ENCODE assay signal across 12 cellular contexts in genomic region chr4:89197920-89198319, GRCh38.
DNase-seq lines count a peak whose midpoint lies in the region; TF ChIP-seq lines count a peak whose summit lies in the region.
"Had no signal": no experiment of that assay in that cellular context is flagged by ENCODE, and none has a peak within 500 bp of the region (broad histone marks: within the 10 kb centered on the region; RNA-seq: fewer than 3 reads in every experiment).

No MANE protein-coding gene starts in this region.

- H3K9me3 ChIP-seq in endodermal cell (ENCODE audit: control insufficient read depth, low read length) (no peaks in the 10 kb centered on the region), OCI-LY7 (ENCODE audit: low read length) (no peaks in the 10 kb centered on the region)
- H3K9me3 ChIP-seq: HAP-1 had no signal

- H3K9me3 Mint-ChIP-seq in endodermal cell = peaks cover 15% of the 10 kb centered on the region
- H3K9me3 Mint-ChIP-seq in progenitor cell of endocrine pancreas (ENCODE audit: low read depth) = peaks cover 13% of the 10 kb centered on the region
- H3K9me3 Mint-ChIP-seq: CD8-positive, alpha-beta memory T cell had no signal

- no peak overlapping the region for H2AFZ ChIP-seq in OCI-LY7 (ENCODE audit: low read length)

- H3K27me3 ChIP-seq in endodermal cell (ENCODE audit: control insufficient read depth, insufficient read depth, low read length, poor library complexity, severe bottlenecking) = no peaks in the 10 kb centered on the region

- H3K4me2 ChIP-seq in OCI-LY7 (ENCODE audit: low read length) = no peak overlapping the region

- WGBS in endodermal cell (ENCODE audit: insufficient coverage in 1 of 2, insufficient read length in 1 of 2), 2 experiments = 64 to 76% methylated on average over 2 of the region's 2 CpGs

- no peaks in the 10 kb centered on the region for H3K79me2 ChIP-seq in OCI-LY7 (ENCODE audit: insufficient read depth, low read depth, low read length)

- in situ Hi-C loops in GM13976 (cut with MboI; ENCODE audit: low sequenced_read_pairs, unreplicated experiment) = no loop called here

- H3K27ac ChIP-seq in endodermal cell (ENCODE audit: low read depth, low read length) = no peak overlapping the region
- no peak overlapping the region for H3K27ac ChIP-seq in OCI-LY7 (ENCODE audit: low read depth, low read length, poor library complexity, severe bottlenecking)
- H3K27ac ChIP-seq in substantia nigra (ENCODE audit: low read depth, low read length, poor library complexity, severe bottlenecking) = no peak overlapping the region

- POLR2A ChIA-PET in OCI-LY7 (lab: Charles Lee) = no interaction called here

- no peak for TF ChIP-seq CTCF in endodermal cell (conservative IDR thresholded peaks at IDR 0.05)
- no peak for TF ChIP-seq CTCF in progenitor cell of endocrine pancreas (IDR thresholded peaks at IDR 0.05; ENCODE audit: unreplicated experiment)
- TF ChIP-seq CTCF in GM13976 (IDR thresholded peaks at IDR 0.05; ENCODE audit: borderline replicate concordance, control extremely low read depth, extremely low read depth, insufficient read depth, missing control alignments) = no peak
- TF ChIP-seq CTCF in OCI-LY7 (conservative IDR thresholded peaks at IDR 0.05; ENCODE audit: low read length) = no peak

- CTCF ChIA-PET in OCI-LY7 (lab: Charles Lee; ENCODE audit: unreplicated experiment) = no interaction called here

- H3K9ac ChIP-seq in endodermal cell (ENCODE audit: extremely low read depth, low read length, poor library complexity, severe bottlenecking) = no peak overlapping the region

- no peaks in the 10 kb centered on the region for H4K20me1 ChIP-seq in OCI-LY7 (ENCODE audit: insufficient read depth, low read length)

- peaks cover 2% of the 10 kb centered on the region for H3K36me3 Mint-ChIP-seq in endodermal cell (ENCODE audit: low read depth)
- H3K36me3 Mint-ChIP-seq in progenitor cell of endocrine pancreas (ENCODE audit: insufficient read depth) = peaks cover 7% of the 10 kb centered on the region
- H3K36me3 Mint-ChIP-seq: CD14-positive monocyte had no signal

- DNase-seq in NCI-H82 (lab: John Stamatoyannopoulos, UW) (peak; percentile 81), endodermal cell (no peak), progenitor cell of endocrine pancreas (ENCODE audit: low spot score, unreplicated experiment) (no peak), GM13976 (ENCODE audit: low spot score) (no peak), OCI-LY7 (ENCODE audit: low spot score) (no peak), substantia nigra (lab: John Stamatoyannopoulos, UW) (no peak)
- DNase-seq: CD8-positive, alpha-beta memory T cell; DMS 273 treated with DMSO at 0.1 percent for 48 hours; GOT3 had no signal

- BruUV-seq in OCI-LY7 (replicated peaks; lab: Mats Ljungman, UMichigan) = no TSS peak

- no peaks in the 10 kb centered on the region for H3K27me3 Mint-ChIP-seq in endodermal cell (ENCODE audit: insufficient read depth)
- H3K27me3 Mint-ChIP-seq in progenitor cell of endocrine pancreas = no peaks in the 10 kb centered on the region

- H3K4me3 Mint-ChIP-seq in endodermal cell (no peak overlapping the region), progenitor cell of endocrine pancreas (ENCODE audit: low read depth) (peak overlapping the region; percentile 42)
- H3K4me3 Mint-ChIP-seq: CD14-positive monocyte; CD8-positive, alpha-beta memory T cell had no signal

- H3K4me1 Mint-ChIP-seq in endodermal cell = peaks cover 20% of the 10 kb centered on the region
- peaks cover 27% of the 10 kb centered on the region for H3K4me1 Mint-ChIP-seq in progenitor cell of endocrine pancreas (ENCODE audit: low read depth)
- H3K4me1 Mint-ChIP-seq: CD14-positive monocyte; CD8-positive, alpha-beta memory T cell had no signal

- H3K4me1 ChIP-seq in endodermal cell (ENCODE audit: control insufficient read depth, insufficient read depth, low read length) (peaks cover 5% of the 10 kb centered on the region), OCI-LY7 (ENCODE audit: insufficient read depth, low read length, poor library complexity, severe bottlenecking) (no peaks in the 10 kb centered on the region)

- no peak overlapping the region for H3K4me3 ChIP-seq in endodermal cell (ENCODE audit: low read length)
- H3K4me3 ChIP-seq in OCI-LY7 (ENCODE audit: low read depth, low read length, poor library complexity, severe bottlenecking) = no peak overlapping the region
- H3K4me3 ChIP-seq: GM12878, HAP-1 had no signal

- peak overlapping the region; percentile 19 for H3K27ac Mint-ChIP-seq in endodermal cell
- H3K27ac Mint-ChIP-seq in progenitor cell of endocrine pancreas = peak overlapping the region; percentile 93
- H3K27ac Mint-ChIP-seq: CD14-positive monocyte; CD8-positive, alpha-beta memory T cell had no signal

- intact Hi-C loops in OCI-LY7 (cut with micrococcal nuclease; ENCODE audit: unreplicated experiment) = no loop called here

- H3K36me3 ChIP-seq in endodermal cell (ENCODE audit: control insufficient read depth, insufficient read depth, low read length) (no peaks in the 10 kb centered on the region), OCI-LY7 (ENCODE audit: insufficient read depth, low read length) (no peaks in the 10 kb centered on the region)
- H3K36me3 ChIP-seq: HAP-1 had no signal

- no peaks in the 10 kb centered on the region for H3K9me2 ChIP-seq in OCI-LY7 (ENCODE audit: insufficient read depth, low read length)
